8 cellular contexts compared by ENCODE assay signal in the genomic region with DNA sequence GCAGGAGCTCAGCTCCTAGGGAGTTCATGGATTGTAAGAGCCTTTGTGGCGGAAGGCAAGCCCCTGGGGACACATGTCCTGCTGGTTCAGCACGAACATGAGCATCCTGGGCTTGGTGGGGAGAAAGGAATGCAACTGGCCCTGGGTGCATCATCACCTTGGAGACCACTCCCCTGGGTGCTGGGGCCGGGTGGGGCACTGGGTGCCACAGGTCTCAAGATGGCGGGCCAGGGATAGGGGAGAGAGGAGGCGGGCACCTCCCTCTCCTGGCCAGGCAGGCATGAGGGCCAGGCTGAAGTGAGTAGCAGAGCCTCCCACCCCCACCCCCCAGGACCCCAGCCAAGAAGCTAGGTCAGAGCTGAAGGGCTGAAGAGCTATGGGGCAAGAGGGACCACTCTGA. TPM values are rescaled to one million over a fixed set of nuclear protein-coding genes. Genes with fewer than 3 reads are reported as not detected.
A peak's percentile ranks its signal among the peaks of the same experiment; 100 is the strongest.
DNase-seq lines count a peak whose midpoint lies in the region; ATAC-seq and TF ChIP-seq lines count a peak whose summit lies in the region.

No MANE protein-coding gene starts in this region.

- peak overlapping the region; percentile 89 for H3K27ac ChIP-seq in RWPE1
- peak overlapping the region; percentile 82 for H3K27ac ChIP-seq in psoas muscle

- H3K4me1 Mint-ChIP-seq in Calu3 (ENCODE audit: low read depth, unreplicated experiment), result peaks cover 20% of the 10 kb centered on the region

- ATAC-seq in psoas muscle (no peak), HG02973 (IDR thresholded peaks at IDR 0.05; ENCODE audit: unreplicated experiment) (no peak)

- peaks cover 13% of the 10 kb centered on the region for H3K27me3 Mint-ChIP-seq in Calu3 (ENCODE audit: unreplicated experiment)

- peak overlapping the region; percentile 82 for H3K4me3 Mint-ChIP-seq in Calu3 (ENCODE audit: low read depth, unreplicated experiment)

- no peak for TF ChIP-seq CTCF in Calu3 (IDR thresholded peaks at IDR 0.05; ENCODE audit: unreplicated experiment)
- no peak for TF ChIP-seq CTCF in RWPE1 (conservative IDR thresholded peaks at IDR 0.05; ENCODE audit: low read depth)
- no peak for TF ChIP-seq CTCF in fibroblast of mammary gland (conservative IDR thresholded peaks at IDR 0.05; ENCODE audit: control insufficient read depth, insufficient read depth, low read depth, low read length)
- no peak for TF ChIP-seq CTCF in psoas muscle (IDR thresholded peaks at IDR 0.05)
- no peak for TF ChIP-seq CTCF in GM10266 (IDR thresholded peaks at IDR 0.05; ENCODE audit: control insufficient read depth, insufficient read depth, low read depth, missing control alignments)

- peaks cover 0 to 2% of the 10 kb centered on the region in 2 donors for H3K36me3 ChIP-seq in psoas muscle (ENCODE audit: insufficient read depth in 1 of 2, low read depth in 1 of 2)

- DNase-seq in Calu3, result no peak
- DNase-seq in RWPE1 (ENCODE audit: low spot score), result no peak
- DNase-seq in fibroblast of mammary gland (ENCODE audit: low read depth), result no peak
- DNase-seq in psoas muscle, result no peak
- no peak for DNase-seq in GM10266 (ENCODE audit: extremely low spot score)
- no peak for DNase-seq in NCI-H446 (lab: John Stamatoyannopoulos, UW)
- DNase-seq in T1000 (lab: John Stamatoyannopoulos, UW), result no peak

- CTCF ChIA-PET in Calu3 (lab: Charles Lee) (interaction anchor here (1.3 kb wide), 1 partner anchor 25 kb away, joined by 5 read pairs; the partner anchor contains the start of genes PARP3 and RRP9), RWPE1 (lab: Yijun Ruan, JAX) (no interaction called here)

- peak overlapping the region; percentile 62 for H3K4me3 ChIP-seq in fibroblast of mammary gland (ENCODE audit: control insufficient read depth, low read depth, low read length)
- peak overlapping the region; percentile 81 for H3K4me3 ChIP-seq in psoas muscle

- no peaks in the 10 kb centered on the region for H3K27me3 ChIP-seq in psoas muscle (ENCODE audit: insufficient read depth in 3 of 3, low read length in 2 of 3)

- H3K9me3 ChIP-seq in psoas muscle, result no peaks in the 10 kb centered on the region

- 49 to 53% (median 50%) methylated on average over 5 of the region's 5 CpGs for WGBS in psoas muscle, 3 donors

- POLR2A ChIA-PET in RWPE1 (lab: Yijun Ruan, JAX; ENCODE audit: low non-redundant PET), result no interaction called here

- BruUV-seq in Calu3 (replicated peaks; lab: Mats Ljungman, UMichigan), result TSS peak; percentile 23

- H3K9me3 Mint-ChIP-seq in Calu3 (ENCODE audit: low read depth, unreplicated experiment), result no peaks in the 10 kb centered on the region

- H3K27ac Mint-ChIP-seq in Calu3 (ENCODE audit: unreplicated experiment), result peak overlapping the region; percentile 73

- intact Hi-C loops in Calu3 (cut with micrococcal nuclease; ENCODE audit: unreplicated experiment), result no loop called here
- intact Hi-C loops in psoas muscle (cut with DNase I), result no loop called here

- H3K36me3 Mint-ChIP-seq in Calu3 (ENCODE audit: insufficient read depth, unreplicated experiment), result peaks cover 30% of the 10 kb centered on the region

- H3K4me1 ChIP-seq in psoas muscle, result peaks cover 61% of the 10 kb centered on the region

RNA-seq across cellular contexts. Expression of gene PCBP4, which starts 0.8 kb away (rescaled TPM):
- total RNA-seq in Calu3 (2022) (29.8 and 31.5 TPM in 2 replicates), psoas muscle (100 to 1,000 TPM; 117 to 161 (median 126) TPM)
- 100 to 1,000 TPM in 1 of 3 donors, 10 to 100 TPM in 2; 36.0 to 133 (median 60.7) TPM for polyA plus RNA-seq in psoas muscle

RNA-seq across cellular contexts. Expression of gene ABHD14B, which starts 7.4 kb away (rescaled TPM):
- total RNA-seq in Calu3 (2022) (39.8 and 45.4 TPM in 2 replicates), psoas muscle (10 to 100 TPM in 3 of 4 donors, 1 to 10 TPM in 1; 9.5 to 15.9 (median 15.5) TPM)
- 10 to 100 TPM; 11.7 to 24.8 (median 12.3) TPM for polyA plus RNA-seq in psoas muscle

RNA-seq across cellular contexts. Expression of gene ABHD14A, which starts 8.4 kb away (rescaled TPM):
- total RNA-seq in Calu3 (2022), result 6.6 and 7.3 TPM in 2 replicates
- 10 to 100 TPM; 11.2 to 22.9 (median 15.4) TPM for total RNA-seq in psoas muscle
- 10 to 100 TPM; 26.4 to 40.6 (median 29.1) TPM for polyA plus RNA-seq in psoas muscle

RNA-seq across cellular contexts. Expression of gene GPR62, which starts 11.3 kb away (rescaled TPM):
- not detected in 2 replicates for total RNA-seq in Calu3 (2022)
- total RNA-seq in psoas muscle, result under 1 TPM; 0.16 to 0.65 (median 0.32) TPM
- under 1 TPM; 0.04 to 0.93 (median 0.07) TPM for polyA plus RNA-seq in psoas muscle

RNA-seq across cellular contexts. Expression of gene ACY1, which starts 16.8 kb away (rescaled TPM):
- 71.6 and 74.9 TPM in 2 replicates for total RNA-seq in Calu3 (2022)
- 10 to 100 TPM; 29.4 to 56.5 (median 38.5) TPM for total RNA-seq in psoas muscle
- polyA plus RNA-seq in psoas muscle, result 10 to 100 TPM; 19.9 to 59.3 (median 25.8) TPM
